ENCODE assay signal across 9 cellular contexts in genomic region chr2:202064206-202064880, GRCh38. TPM values are rescaled to one million over a fixed set of nuclear protein-coding genes. Genes with fewer than 3 reads are reported as not detected.
A peak's percentile ranks its signal among the peaks of the same experiment; 100 is the strongest.
DNase-seq lines count a peak whose midpoint lies in the region; ATAC-seq, FAIRE-seq and TF ChIP-seq lines count a peak whose summit lies in the region.
"Had no signal": no experiment of that assay in that cellular context is flagged by ENCODE, and none has a peak within 500 bp of the region (broad histone marks: within the 10 kb centered on the region; RNA-seq: fewer than 3 reads in every experiment).

No MANE protein-coding gene starts in this region.

- peak overlapping the region; percentile 39 for H3K4me3 ChIP-seq in astrocyte (ENCODE audit: insufficient read depth, low read depth, low read length)
- no peak overlapping the region for H3K4me3 ChIP-seq in transverse colon

- TF ChIP-seq POLR2A in transverse colon (IDR thresholded peaks at IDR 0.05), result no peak

- H3K4me1 ChIP-seq in astrocyte (ENCODE audit: insufficient read depth, low read length), result peaks cover 17% of the 10 kb centered on the region
- H3K4me1 ChIP-seq in transverse colon, result peaks cover 4 to 26% (median 12%) of the 10 kb centered on the region in 4 donors

- H3K27me3 Mint-ChIP-seq in activated naive CD4-positive, alpha-beta T cell treated with anti-CD3 and anti-CD28 coated beads, Interleukin-2, amount 10 ng/mL, durations not matched to agents 7 days and 5 days, result peaks cover 20% of the 10 kb centered on the region
- no peaks in the 10 kb centered on the region for H3K27me3 Mint-ChIP-seq in astrocyte (ENCODE audit: low read depth, unreplicated experiment)
- peaks cover 2% of the 10 kb centered on the region for H3K27me3 Mint-ChIP-seq in activated CD4-positive, alpha-beta memory T cell treated with anti-CD3 and anti-CD28 coated beads for 36 hours

- peak; percentile 13 to 77 for ATAC-seq in activated naive CD4-positive, alpha-beta T cell treated with anti-CD3 and anti-CD28 coated beads, Interleukin-2, amount 50 U/mL, for 72 hours

- peak overlapping the region; percentile 96 for H3K27ac ChIP-seq in astrocyte (ENCODE audit: low read depth, low read length)
- H3K27ac ChIP-seq in transverse colon, result peak overlapping the region; percentile 18 to 59 (median 44)

- in situ Hi-C loops in transverse colon (cut with MboI; ENCODE audit: low pct_ligation_motif_present in 1 of 4, low pct_unique_long_range_greater_than_20kb in 1 of 4, low sequenced_read_pairs in 3 of 4), result no loop called here

- H3K36me3 ChIP-seq in astrocyte (ENCODE audit: insufficient read depth, low read length) (no peaks in the 10 kb centered on the region), transverse colon (no peaks in the 10 kb centered on the region)

- peak overlapping the region; percentile 79 for H3K9ac ChIP-seq in astrocyte (ENCODE audit: low read length)

- H2AFZ ChIP-seq in astrocyte (ENCODE audit: low read depth, low read length), result peak overlapping the region; percentile 69

- H3K79me2 ChIP-seq in astrocyte (ENCODE audit: insufficient read depth, low read length), result no peaks in the 10 kb centered on the region

- TF ChIP-seq CTCF in astrocyte (IDR thresholded peaks at IDR 0.05; ENCODE audit: insufficient read depth, low read depth, low read length) (no peak), transverse colon (IDR thresholded peaks at IDR 0.05) (no peak)

- CTCF ChIA-PET in activated naive CD4-positive, alpha-beta T cell treated with anti-CD3 and anti-CD28 coated beads, Interleukin-2, amount 10 ng/mL, durations not matched to agents 7 days and 5 days (lab: Charles Lee), result interaction anchor here (0.6 to 0.9 kb wide), 2 partner anchors 18 to 23 kb away, joined by 3 to 5 read pairs; no protein-coding TSS in a partner anchor
- CTCF ChIA-PET in activated CD4-positive, alpha-beta memory T cell treated with anti-CD3 and anti-CD28 coated beads for 36 hours (lab: Charles Lee), result interaction anchor here (1.4 kb wide), 1 partner anchor 115 kb away, joined by 4 read pairs; no protein-coding TSS in a partner anchor

- peak in 1 of 2 donors; percentile 4 for DNase-seq in activated naive CD4-positive, alpha-beta T cell treated with anti-CD3 and anti-CD28 coated beads, Interleukin-2, amount 50 U/mL, for 72 hours (ENCODE audit: low spot score in 2 of 2)
- DNase-seq in activated naive CD4-positive, alpha-beta T cell treated with anti-CD3 and anti-CD28 coated beads, Interleukin-2, amount 10 ng/mL, durations not matched to agents 7 days and 5 days, result no peak
- DNase-seq in astrocyte (ENCODE audit: low read depth) (peak; percentile 99), iris pigment epithelial cell (ENCODE audit: low read depth) (peak; percentile 98), transverse colon (no peak), DMS153 (lab: John Stamatoyannopoulos, UW) (no peak), mesenteric fat pad (ENCODE audit: low spot score) (no peak)
- no peak for DNase-seq in activated CD4-positive, alpha-beta memory T cell treated with anti-CD3 and anti-CD28 coated beads for 36 hours

- POLR2A ChIA-PET in activated CD4-positive, alpha-beta memory T cell treated with anti-CD3 and anti-CD28 coated beads for 36 hours (lab: Charles Lee), result no interaction called here

- intact Hi-C loops in transverse colon (cut with DNase I; ENCODE audit: low total_unique reads), result no loop called here
- intact Hi-C loops in activated CD4-positive, alpha-beta memory T cell treated with anti-CD3 and anti-CD28 coated beads for 36 hours (cut with micrococcal nuclease), result no loop called here

- no peaks in the 10 kb centered on the region for H4K20me1 ChIP-seq in astrocyte (ENCODE audit: insufficient read depth, low read length)

- H3K27me3 ChIP-seq in astrocyte (ENCODE audit: insufficient read depth, low read length), result no peaks in the 10 kb centered on the region
- H3K27me3 ChIP-seq in transverse colon, result no peaks in the 10 kb centered on the region

- no peak overlapping the region for H3K4me3 Mint-ChIP-seq in activated naive CD4-positive, alpha-beta T cell treated with anti-CD3 and anti-CD28 coated beads, Interleukin-2, amount 10 ng/mL, durations not matched to agents 7 days and 5 days
- H3K4me3 Mint-ChIP-seq in astrocyte (ENCODE audit: unreplicated experiment), result peak overlapping the region; percentile 22
- H3K4me3 Mint-ChIP-seq in activated CD4-positive, alpha-beta memory T cell treated with anti-CD3 and anti-CD28 coated beads for 36 hours, result no peak overlapping the region

- H3K9me3 Mint-ChIP-seq in activated naive CD4-positive, alpha-beta T cell treated with anti-CD3 and anti-CD28 coated beads, Interleukin-2, amount 50 U/mL, for 72 hours, result no peaks in the 10 kb centered on the region
- H3K9me3 Mint-ChIP-seq in activated naive CD4-positive, alpha-beta T cell treated with anti-CD3 and anti-CD28 coated beads, Interleukin-2, amount 10 ng/mL, durations not matched to agents 7 days and 5 days, result no peaks in the 10 kb centered on the region
- H3K9me3 Mint-ChIP-seq in astrocyte (ENCODE audit: unreplicated experiment), result no peaks in the 10 kb centered on the region
- no peaks in the 10 kb centered on the region for H3K9me3 Mint-ChIP-seq in activated CD4-positive, alpha-beta memory T cell treated with anti-CD3 and anti-CD28 coated beads for 36 hours

- H3K4me2 ChIP-seq in astrocyte (ENCODE audit: low read length), result peak overlapping the region; percentile 80

- no peaks in the 10 kb centered on the region for H3K9me3 ChIP-seq in astrocyte (ENCODE audit: insufficient read depth, low read depth, low read length)
- no peaks in the 10 kb centered on the region for H3K9me3 ChIP-seq in transverse colon

- no peak overlapping the region for H3K27ac Mint-ChIP-seq in activated naive CD4-positive, alpha-beta T cell treated with anti-CD3 and anti-CD28 coated beads, Interleukin-2, amount 50 U/mL, for 72 hours
- H3K27ac Mint-ChIP-seq in activated naive CD4-positive, alpha-beta T cell treated with anti-CD3 and anti-CD28 coated beads, Interleukin-2, amount 10 ng/mL, durations not matched to agents 7 days and 5 days, result no peak overlapping the region
- H3K27ac Mint-ChIP-seq in astrocyte (ENCODE audit: unreplicated experiment), result peak overlapping the region; percentile 89
- H3K27ac Mint-ChIP-seq in activated CD4-positive, alpha-beta memory T cell treated with anti-CD3 and anti-CD28 coated beads for 36 hours, result no peak overlapping the region

- H3K4me1 Mint-ChIP-seq in activated naive CD4-positive, alpha-beta T cell treated with anti-CD3 and anti-CD28 coated beads, Interleukin-2, amount 10 ng/mL, durations not matched to agents 7 days and 5 days, result no peaks in the 10 kb centered on the region
- peaks cover 16% of the 10 kb centered on the region for H3K4me1 Mint-ChIP-seq in astrocyte (ENCODE audit: low read depth, unreplicated experiment)
- H3K4me1 Mint-ChIP-seq in activated CD4-positive, alpha-beta memory T cell treated with anti-CD3 and anti-CD28 coated beads for 36 hours (ENCODE audit: low read depth), result no peaks in the 10 kb centered on the region

- FAIRE-seq in astrocyte (lab: Jason Lieb, UNC), result peak; percentile 93

- no peaks in the 10 kb centered on the region for H3K36me3 Mint-ChIP-seq in activated naive CD4-positive, alpha-beta T cell treated with anti-CD3 and anti-CD28 coated beads, Interleukin-2, amount 50 U/mL, for 72 hours
- H3K36me3 Mint-ChIP-seq in activated naive CD4-positive, alpha-beta T cell treated with anti-CD3 and anti-CD28 coated beads, Interleukin-2, amount 10 ng/mL, durations not matched to agents 7 days and 5 days, result no peaks in the 10 kb centered on the region
- H3K36me3 Mint-ChIP-seq in astrocyte (ENCODE audit: low read depth, unreplicated experiment), result no peaks in the 10 kb centered on the region
- no peaks in the 10 kb centered on the region for H3K36me3 Mint-ChIP-seq in activated CD4-positive, alpha-beta memory T cell treated with anti-CD3 and anti-CD28 coated beads for 36 hours

- WGBS in transverse colon (ENCODE audit: low coverage in 1 of 2), 2 donors, result 19 to 25% methylated on average over 3 of the region's 3 CpGs

- TF ChIP-seq EP300 in transverse colon (IDR thresholded peaks at IDR 0.05; ENCODE audit: low read depth), result no peak

RNA-seq across cellular contexts. Expression of gene KIAA2012, which starts 8.7 kb away (rescaled TPM):
- total RNA-seq in activated naive CD4-positive, alpha-beta T cell treated with anti-CD3 and anti-CD28 coated beads, Interleukin-2, amount 50 U/mL, for 72 hours, result not detected
- total RNA-seq in astrocyte, result not detected in 2 replicates
- not detected for total RNA-seq in transverse colon
- not detected for total RNA-seq in activated CD4-positive, alpha-beta memory T cell treated with anti-CD3 and anti-CD28 coated beads for 36 hours
- not detected for total RNA-seq in mesenteric fat pad
- total RNA-seq: dermis microvascular lymphatic vessel endothelial cell had no signal

RNA-seq across cellular contexts. Expression of gene FZD7, which starts 30.7 kb away (rescaled TPM):
- 1 to 10 TPM in 1 of 2 donors, under 1 TPM in 1; 0.30 to 1.0 TPM for total RNA-seq in activated naive CD4-positive, alpha-beta T cell treated with anti-CD3 and anti-CD28 coated beads, Interleukin-2, amount 50 U/mL, for 72 hours
- total RNA-seq in astrocyte, result 61.5 and 65.9 TPM in 2 replicates
- total RNA-seq in transverse colon, result 10 to 100 TPM in 3 of 4 donors, 1 to 10 TPM in 1; 6.2 to 14.6 (median 13.3) TPM
- total RNA-seq in activated CD4-positive, alpha-beta memory T cell treated with anti-CD3 and anti-CD28 coated beads for 36 hours, result under 1 TPM; 0.58 to 0.62 TPM
- total RNA-seq in mesenteric fat pad, result 7.8 TPM

Comparison
In these comparisons a context has a peak if more than half of its experiments do, and no peak if none do; other contexts are left out.
1. DNase-seq: peak in astrocyte (single experiment) and iris pigment epithelial cell (single experiment); none in activated naive CD4-positive, alpha-beta T cell treated with anti-CD3 and anti-CD28 coated beads, Interleukin-2, amount 10 ng/mL, durations not matched to agents 7 days and 5 days (single experiment), transverse colon (single experiment), activated CD4-positive, alpha-beta memory T cell treated with anti-CD3 and anti-CD28 coated beads for 36 hours (single experiment), DMS153 (single experiment) and mesenteric fat pad (single experiment).